ENCODE assay signal across 8 cellular contexts in the genomic region with DNA sequence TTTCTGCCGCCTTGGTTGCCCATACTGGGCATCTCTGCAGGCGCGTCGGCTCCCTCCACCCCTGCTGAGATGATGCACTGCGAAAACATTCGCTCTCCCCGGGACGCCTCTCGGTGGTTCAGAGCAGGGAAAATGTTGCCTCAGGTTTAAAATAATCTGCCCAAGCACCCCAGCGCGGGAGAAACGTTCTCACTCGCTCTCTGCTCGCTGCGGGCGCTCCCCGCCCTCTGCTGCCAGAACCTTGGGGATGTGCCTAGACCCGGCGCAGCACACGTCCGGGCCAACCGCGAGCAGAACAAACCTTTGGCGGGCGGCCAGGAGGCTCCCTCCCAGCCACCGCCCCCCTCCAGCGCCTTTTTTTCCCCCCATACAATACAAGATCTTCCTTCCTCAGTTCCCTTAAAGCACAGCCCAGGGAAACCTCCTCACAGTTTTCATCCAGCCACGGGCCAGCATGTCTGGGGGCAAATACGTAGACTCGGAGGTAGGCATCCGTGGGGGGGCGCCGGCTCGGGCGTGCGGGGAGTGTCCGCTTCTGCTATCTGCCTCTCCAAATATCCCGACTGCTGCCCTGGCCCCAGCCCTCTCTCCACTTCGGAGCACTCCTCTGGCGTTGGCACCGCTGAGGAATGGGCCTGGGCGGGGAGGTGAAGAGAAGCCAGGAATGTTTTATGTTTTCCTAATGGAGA. TPM values are rescaled to one million over a fixed set of nuclear protein-coding genes. Genes with fewer than 3 reads are reported as not detected.
DNase-seq lines count a peak whose midpoint lies in the region; ATAC-seq and TF ChIP-seq lines count a peak whose summit lies in the region.

A gene with protein sequence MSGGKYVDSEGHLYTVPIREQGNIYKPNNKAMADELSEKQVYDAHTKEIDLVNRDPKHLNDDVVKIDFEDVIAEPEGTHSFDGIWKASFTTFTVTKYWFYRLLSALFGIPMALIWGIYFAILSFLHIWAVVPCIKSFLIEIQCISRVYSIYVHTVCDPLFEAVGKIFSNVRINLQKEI (plus strand): TSS at position 428 of the 689 bp plus-strand sequence. CDS start 27 bp downstream, at position 455.

- intact Hi-C loops in testis (cut with DNase I; ENCODE audit: low total_unique reads): loop anchor here (5.0 kb wide), 1 partner anchor 63 kb away; no protein-coding TSS in a partner anchor

- H3K36me3 ChIP-seq in muscle layer of duodenum (ENCODE audit: control insufficient read depth in 1 of 2, insufficient read depth in 2 of 2, low read length in 2 of 2): peaks cover 0 to 9% of the 10 kb centered on the region in 2 donors
- no peaks in the 10 kb centered on the region for H3K36me3 ChIP-seq in testis (ENCODE audit: low read depth, missing control alignments)

- TF ChIP-seq CTCF in fibroblast of mammary gland (conservative IDR thresholded peaks at IDR 0.05; ENCODE audit: control insufficient read depth, insufficient read depth, low read depth, low read length) (peak; percentile 34), testis (IDR thresholded peaks at IDR 0.05) (peak in 2 of 3 experiments; percentile 6 to 13)

- 0 to 1% methylated on average over 36 to 42 of the region's 42 CpGs for WGBS in testis, 2 donors

- peaks cover 8% of the 10 kb centered on the region for H3K27me3 ChIP-seq in muscle layer of duodenum (ENCODE audit: low read depth, low read length)
- H3K27me3 ChIP-seq in testis: no peaks in the 10 kb centered on the region

- no peaks in the 10 kb centered on the region for H3K9me3 ChIP-seq in muscle layer of duodenum (ENCODE audit: control insufficient read depth in 1 of 2, low read length in 2 of 2)
- H3K9me3 ChIP-seq in testis: no peaks in the 10 kb centered on the region

- no peak for ATAC-seq in GM21515 (IDR thresholded peaks at IDR 0.05; ENCODE audit: unreplicated experiment)

- DNase-seq in NCI-H748 (lab: John Stamatoyannopoulos, UW; ENCODE audit: unreplicated experiment): peak; percentile 55
- DNase-seq in NCI-H748 treated with DMSO at 0.1 percent for 48 hours (lab: John Stamatoyannopoulos, UW): no peak
- peak; percentile 99 for DNase-seq in NCI-H226
- peak; percentile 22 for DNase-seq in activated effector memory CD4-positive, alpha-beta T cell treated with Interleukin-2 at 50 U/mL for 16 hours
- peak; percentile 96 for DNase-seq in fibroblast of mammary gland (ENCODE audit: low read depth)
- DNase-seq in testis: peak; percentile 83

- H3K4me3 ChIP-seq in fibroblast of mammary gland (ENCODE audit: control insufficient read depth, low read depth, low read length) (peak within 1 kb of the TSS; percentile 93), muscle layer of duodenum (ENCODE audit: low read depth in 1 of 2, low read length in 2 of 2) (peak within 1 kb of the TSS; percentile 73 to 90), testis (peak within 1 kb of the TSS; percentile 67 to 78)

- H3K4me1 ChIP-seq in muscle layer of duodenum (ENCODE audit: control insufficient read depth in 1 of 2, insufficient read depth in 2 of 2, low read length in 2 of 2) (peaks cover 0 to 22% of the 10 kb centered on the region in 2 donors), testis (peaks cover 11% of the 10 kb centered on the region)

- H3K27ac ChIP-seq in muscle layer of duodenum (ENCODE audit: low read length): peak within 1 kb of the TSS; percentile 92
- H3K27ac ChIP-seq in testis: peak within 1 kb of the TSS; percentile 82 to 94

- TF ChIP-seq POLR2A in testis (IDR thresholded peaks at IDR 0.05): no peak

RNA-seq across cellular contexts. Expression of the gene that starts here (rescaled TPM):
- 10 to 100 TPM; 33.1 to 39.9 TPM for total RNA-seq in testis
- 84.2 TPM for polyA plus RNA-seq in testis (ENCODE audit: insufficient read depth, low read depth, low replicate concordance)
